ENCODE assay signal across 24 cellular contexts in the genomic region with DNA sequence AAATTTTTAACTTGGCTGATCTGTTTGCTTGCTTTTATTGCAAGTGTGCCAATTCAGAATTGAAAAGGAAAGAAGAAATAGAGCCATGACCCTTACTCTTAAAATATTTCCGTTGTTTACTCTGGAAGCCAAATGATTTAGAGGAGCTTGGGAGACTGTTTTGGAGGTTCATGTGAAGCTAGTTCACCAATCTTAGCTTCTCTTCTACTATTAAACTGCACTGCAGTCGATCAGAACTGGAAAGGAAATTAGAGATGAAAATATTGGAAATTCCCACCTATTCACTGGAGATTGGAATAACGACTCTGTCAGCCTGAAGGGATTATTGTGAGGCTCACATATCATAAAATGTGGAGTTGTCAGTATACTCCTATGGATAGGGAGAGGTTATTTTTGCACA.
A peak's percentile ranks its signal among the peaks of the same experiment; 100 is the strongest.
DNase-seq lines count a peak whose midpoint lies in the region; ATAC-seq, FAIRE-seq and TF ChIP-seq lines count a peak whose summit lies in the region.
"Had no signal": no experiment of that assay in that cellular context is flagged by ENCODE, and none has a peak within 500 bp of the region (broad histone marks: within the 10 kb centered on the region; RNA-seq: fewer than 3 reads in every experiment).

No MANE protein-coding gene starts in this region.

- H4K91ac ChIP-seq in IMR-90 (ENCODE audit: insufficient read depth, low read depth, low read length), result no peak overlapping the region

- H2BK120ac ChIP-seq in IMR-90 (ENCODE audit: low read depth, low read length), result no peak overlapping the region

- no TSS peak for BruUV-seq in IMR-90 (replicated peaks; lab: Mats Ljungman, UMichigan)

- no peak overlapping the region for H4K5ac ChIP-seq in IMR-90 (ENCODE audit: low read depth, low read length)

- no peak overlapping the region for H3K18ac ChIP-seq in IMR-90 (ENCODE audit: low read depth, low read length)

- H3K4me1 ChIP-seq in IMR-90 (ENCODE audit: control insufficient read depth, insufficient read depth, low read length) (peaks cover 4% of the 10 kb centered on the region; the same call in 1 of the 2 replicates), body of pancreas (no peaks in the 10 kb centered on the region)

- 0 out of 2 replicates have a peak overlapping the region, but pooled peaks have one; percentile 41 for H3K14ac ChIP-seq in IMR-90 (replicated peaks; ENCODE audit: low read depth, low read length)

- no peaks in the 10 kb centered on the region for H3K27me3 ChIP-seq in IMR-90 (ENCODE audit: control insufficient read depth, insufficient read depth, low read length)
- no peaks in the 10 kb centered on the region; the same call in 1 of the 2 replicates for H3K27me3 ChIP-seq in H7 (ENCODE audit: control insufficient read depth, insufficient read depth, low read length)
- H3K27me3 ChIP-seq in body of pancreas, result no peaks in the 10 kb centered on the region
- H3K27me3 ChIP-seq: dorsolateral prefrontal cortex had no signal

- no peak overlapping the region for H3K56ac ChIP-seq in IMR-90 (ENCODE audit: extremely low read depth, insufficient read depth, low read length)

- H3K27ac ChIP-seq in IMR-90 (ENCODE audit: insufficient read depth, low read length) (no peak overlapping the region), body of pancreas (no peak overlapping the region)

- peak overlapping the region; percentile 28; the same call in 1 of the 2 replicates for H3K4me2 ChIP-seq in IMR-90 (ENCODE audit: low read depth, low read length)

- H4K8ac ChIP-seq in IMR-90 (ENCODE audit: low read depth in 2 of 2, low read length in 2 of 2), result no peak overlapping the region

- POLR2A ChIA-PET in IMR-90 (lab: Charles Lee; ENCODE audit: unreplicated experiment), result no interaction called here

- FAIRE-seq in RCC 7860 (lab: Jason Lieb, UNC), result no peak
- FAIRE-seq: GM18507 had no signal

- no peaks in the 10 kb centered on the region for H4K20me1 ChIP-seq in IMR-90 (ENCODE audit: insufficient read depth, low read length)

- no peak overlapping the region for H3K23ac ChIP-seq in IMR-90 (ENCODE audit: low read depth, low read length)

- no peak overlapping the region for H2BK20ac ChIP-seq in IMR-90 (ENCODE audit: low read depth, low read length)

- no CpG with 5 or more reads among the region's 3 CpGs for WGBS in IMR-90 (ENCODE audit: extremely low coverage in 2 of 2, insufficient read length in 1 of 2), 2 experiments
- WGBS in body of pancreas, 2 donors, result 54 to 67% methylated on average over 3 of the region's 3 CpGs

- H3K4me3 ChIP-seq in IMR-90 (ENCODE audit: insufficient read depth, low read depth, low read length) (no peak overlapping the region), astrocyte of the cerebellum (ENCODE audit: low read depth, low read length) (no peak overlapping the region), H7 (ENCODE audit: insufficient read depth, low read depth, low read length) (no peak overlapping the region), body of pancreas (no peak overlapping the region)
- H3K4me3 ChIP-seq: dorsolateral prefrontal cortex, lung had no signal

- no peak overlapping the region for H2AK5ac ChIP-seq in IMR-90 (ENCODE audit: low read depth, low read length)

- no peak overlapping the region for H3K4ac ChIP-seq in IMR-90 (ENCODE audit: low read depth, low read length)

- TF ChIP-seq RAD21 in IMR-90 (IDR thresholded peaks at IDR 0.05; ENCODE audit: low read length), result no peak

- no peak overlapping the region for H2BK15ac ChIP-seq in IMR-90 (ENCODE audit: low read depth, low read length)

- DNase-seq in IMR-90 (no peak), astrocyte of the cerebellum (ENCODE audit: low read depth) (peak; percentile 15), lung microvascular endothelial cell (ENCODE audit: low read depth in 2 of 2) (peak; percentile 17 to 48), sciatic nerve (ENCODE audit: low spot score) (no peak), RCC 7860 (ENCODE audit: low spot score) (no peak), T-helper 9 cell (no peak), H7 (no peak), body of pancreas (no peak)
- DNase-seq: activated CD4-positive, alpha-beta memory T cell treated with anti-CD3 and anti-CD28 coated beads, Interleukin-2, amount 10 ng/mL, durations not matched to agents 7 days and 5 days; activated gamma-delta T cell; CD4-positive, alpha-beta T cell; dorsolateral prefrontal cortex; foreskin melanocyte; KG1; kidney; MV-4-11; naive thymus-derived CD4-positive, alpha-beta T cell; NCI-H1694; NCI-H526; stimulated activated CD4-positive, alpha-beta T cell treated with anti-CD3 and anti-CD28 coated beads, Interleukin-2, amount 100 ng/mL, for 48 hours; stimulated activated naive B cell treated with anti-CD40 and anti-IgM and Interleukin-4, amounts not matched to agents 10 μg/mL and 1 μg/mL and 100 μg/mL, for 72 hours; T1000 had no signal

- in situ Hi-C loops in IMR-90 (cut with MboI; ENCODE audit: low sequenced_read_pairs), result no loop called here
- in situ Hi-C loops in astrocyte of the cerebellum (cut with HindIII; ENCODE audit: low sequenced_read_pairs), result loop anchor here (5.0 kb wide), 1 partner anchor 91 kb away; no protein-coding TSS in a partner anchor

- intact Hi-C loops in IMR-90 (cut with micrococcal nuclease), result no loop called here
- intact Hi-C loops in sciatic nerve (cut with DNase I), result no loop called here
- intact Hi-C loops in body of pancreas (cut with DNase I), result no loop called here

- H2AFZ ChIP-seq in IMR-90 (replicated peaks; ENCODE audit: low read length, poor library complexity), result no peak overlapping the region

- no peaks in the 10 kb centered on the region for H3K79me1 ChIP-seq in IMR-90 (ENCODE audit: low read depth in 1 of 2, low read length in 2 of 2)

- TF ChIP-seq POLR2A in IMR-90 (IDR thresholded peaks at IDR 0.05; ENCODE audit: low read depth, low read length), result no peak
- no peak for TF ChIP-seq POLR2A in body of pancreas (IDR thresholded peaks at IDR 0.05)

- no peaks in the 10 kb centered on the region for H3K9me3 ChIP-seq in IMR-90 (ENCODE audit: control insufficient read depth, insufficient read depth, low read length)
- no peaks in the 10 kb centered on the region for H3K9me3 ChIP-seq in body of pancreas

- dilution Hi-C loops in IMR-90 (cut with HindIII; ENCODE audit: low sequenced_read_pairs, unreplicated experiment), result no loop called here

- TF ChIP-seq CTCF in IMR-90 (conservative IDR thresholded peaks at IDR 0.05; ENCODE audit: low read depth, low read length) (no peak), astrocyte of the cerebellum (IDR thresholded peaks at IDR 0.05; ENCODE audit: low read depth, low read length, missing control alignments) (no peak), body of pancreas (IDR thresholded peaks at IDR 0.05) (no peak)

- ATAC-seq in IMR-90 (ENCODE audit: low read depth) (no peak), sciatic nerve (peak; percentile 74), body of pancreas (no peak)
- ATAC-seq: naive thymus-derived CD4-positive, alpha-beta T cell; stimulated activated naive B cell treated with anti-CD40 and anti-IgM and Interleukin-4, amounts not matched to agents 10 μg/mL and 1 μg/mL and 100 μg/mL, for 72 hours had no signal

- CTCF ChIA-PET in IMR-90 (lab: Yijun Ruan, JAX), result no interaction called here

- H2BK5ac ChIP-seq in IMR-90 (ENCODE audit: low read depth, low read length, poor library complexity, severe bottlenecking), result no peak overlapping the region

- no peak overlapping the region for H2AK9ac ChIP-seq in IMR-90 (replicated peaks; ENCODE audit: low read depth, low read length, poor library complexity)

- H3K9me1 ChIP-seq in IMR-90 (ENCODE audit: insufficient read depth, low read length), result no peaks in the 10 kb centered on the region

- no peak overlapping the region for H3K9ac ChIP-seq in IMR-90 (ENCODE audit: low read depth, low read length)

- H3K36me3 ChIP-seq in IMR-90 (ENCODE audit: control insufficient read depth, insufficient read depth, low read length), result no peaks in the 10 kb centered on the region
- no peaks in the 10 kb centered on the region for H3K36me3 ChIP-seq in H7 (replicated peaks; ENCODE audit: control insufficient read depth, insufficient read depth, low read length)
- H3K36me3 ChIP-seq in body of pancreas (replicated peaks in 1 of 2; ENCODE audit: insufficient read depth in 1 of 2, low read depth in 2 of 2), result no peaks in the 10 kb centered on the region

TF ChIP-seq in IMR-90, 13 proteins besides CTCF, POLR2A, EP300 and RAD21:
- no peak for TF ChIP-seq RFX5 (IDR thresholded peaks at IDR 0.05; ENCODE audit: low read depth, low read length)

Comparison
In these comparisons a context has a peak if more than half of its experiments do, and no peak if none do; other contexts are left out.
1. DNase-seq: peak in astrocyte of the cerebellum (single experiment) and lung microvascular endothelial cell (2 of 2); none in IMR-90 (single experiment), sciatic nerve (single experiment), RCC 7860 (single experiment), T-helper 9 cell (single experiment), H7 (single experiment) and body of pancreas (0 of 4).